Comparison of ENCODE assay signal across 9 cellular contexts in the genomic region with DNA sequence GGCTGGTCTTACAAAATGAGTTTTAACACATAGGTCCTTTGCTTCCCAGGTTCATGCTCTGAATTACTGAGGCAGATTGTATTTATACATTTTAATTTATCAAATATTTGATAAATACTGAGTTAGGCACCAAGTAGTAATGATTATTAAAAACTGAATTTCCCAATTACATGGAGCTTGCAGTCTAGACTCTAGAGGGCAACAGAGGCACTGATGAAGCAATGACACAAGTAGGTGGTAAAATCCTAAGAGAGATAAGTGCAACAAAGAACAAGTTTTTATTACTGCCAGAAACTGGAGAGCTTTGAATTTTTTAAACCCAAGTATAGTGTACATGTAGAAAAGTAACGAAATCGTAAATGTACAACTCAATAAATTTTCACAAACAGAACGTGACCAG.
A peak's percentile ranks its signal among the peaks of the same experiment; 100 is the strongest.
DNase-seq lines count a peak whose midpoint lies in the region; ATAC-seq and TF ChIP-seq lines count a peak whose summit lies in the region.
"Had no signal": no experiment of that assay in that cellular context is flagged by ENCODE, and none has a peak within 500 bp of the region (broad histone marks: within the 10 kb centered on the region; RNA-seq: fewer than 3 reads in every experiment).

No MANE protein-coding gene starts in this region.

- H3K4me3 ChIP-seq in right atrium auricular region = no peak overlapping the region
- H3K4me3 ChIP-seq in suprapubic skin = no peak overlapping the region
- H3K4me3 ChIP-seq: SJSA1 had no signal

- TF ChIP-seq EP300 in suprapubic skin (IDR thresholded peaks at IDR 0.05) = no peak

- H3K4ac ChIP-seq in H9 (ENCODE audit: low read depth, low read length) = no peak overlapping the region

- H3K4me2 ChIP-seq in H9 (ENCODE audit: insufficient read depth, insufficient read length, low read length) = no peak overlapping the region

- no peak overlapping the region for H2BK5ac ChIP-seq in H9 (ENCODE audit: insufficient read length, low read length)

- TF ChIP-seq POLR2A in suprapubic skin (IDR thresholded peaks at IDR 0.05) = no peak

- no peaks in the 10 kb centered on the region for H3K9me3 ChIP-seq in H9 (ENCODE audit: control insufficient read depth, low read depth, low read length)
- no peaks in the 10 kb centered on the region for H3K9me3 ChIP-seq in right atrium auricular region
- H3K9me3 ChIP-seq in suprapubic skin = no peaks in the 10 kb centered on the region
- H3K9me3 ChIP-seq: SJSA1 had no signal

- no peak overlapping the region for H2BK120ac ChIP-seq in H9 (ENCODE audit: low read depth, low read length, poor library complexity, severe bottlenecking)

- H3K56ac ChIP-seq in H9 (ENCODE audit: insufficient read length, low read depth, low read length) = no peak overlapping the region

- H3K4me3 Mint-ChIP-seq in H9 = no peak overlapping the region

- DNase-seq in H9 (no peak), amniotic epithelial cell (ENCODE audit: low read depth) (peak; percentile 11), right atrium auricular region (ENCODE audit: low spot score) (no peak), suprapubic skin (ENCODE audit: low spot score in 2 of 2) (no peak), SW 1271 (lab: John Stamatoyannopoulos, UW) (no peak)

- no peaks in the 10 kb centered on the region for H3K23me2 ChIP-seq in H9 (ENCODE audit: insufficient read length, low read depth, low read length, poor library complexity, severe bottlenecking)

- no peak overlapping the region for H3K9ac ChIP-seq in H9 (ENCODE audit: extremely low read depth, insufficient read length, low read length)

- no peak overlapping the region for H4K8ac ChIP-seq in H9 (replicated peaks; ENCODE audit: insufficient read length, low read depth, low read length)

- no peaks in the 10 kb centered on the region for H3K36me3 ChIP-seq in right atrium auricular region
- H3K36me3 ChIP-seq in suprapubic skin = no peaks in the 10 kb centered on the region
- H3K36me3 ChIP-seq: SJSA1 had no signal

- no peaks in the 10 kb centered on the region; the same call in 1 of the 2 replicates for H3K27me3 Mint-ChIP-seq in H9 (ENCODE audit: low read depth)

- no peaks in the 10 kb centered on the region for H3K79me2 ChIP-seq in H9 (ENCODE audit: insufficient read depth, low read length)

- no peak overlapping the region for H3K18ac ChIP-seq in H9 (ENCODE audit: insufficient read length, low read depth, low read length)

- H4K20me1 ChIP-seq in H9 (ENCODE audit: control insufficient read depth, insufficient read depth, insufficient read length) = no peaks in the 10 kb centered on the region

- H3K4me1 ChIP-seq in H9 (ENCODE audit: insufficient read depth, low read length) = no peaks in the 10 kb centered on the region
- no peaks in the 10 kb centered on the region for H3K4me1 ChIP-seq in right atrium auricular region
- no peaks in the 10 kb centered on the region for H3K4me1 ChIP-seq in suprapubic skin

- no peaks in the 10 kb centered on the region for H3K79me1 ChIP-seq in H9 (ENCODE audit: insufficient read depth, low read depth, low read length, poor library complexity, severe bottlenecking)

- no peak for ATAC-seq in HG02852 (IDR thresholded peaks at IDR 0.05; ENCODE audit: unreplicated experiment)
- no peak for ATAC-seq in HG02870 (IDR thresholded peaks at IDR 0.05; ENCODE audit: unreplicated experiment)
- ATAC-seq in GM21737 (IDR thresholded peaks at IDR 0.05; ENCODE audit: unreplicated experiment) = no peak

- no peaks in the 10 kb centered on the region for H3K36me3 Mint-ChIP-seq in H9 (ENCODE audit: insufficient read depth in 1 of 3, low read depth in 3 of 3)

- H3T11ph ChIP-seq in H9 (ENCODE audit: low read length) = no peak overlapping the region

- no peaks in the 10 kb centered on the region for H3K4me1 Mint-ChIP-seq in H9

- H2BK15ac ChIP-seq in H9 (ENCODE audit: low read depth, low read length) = no peak overlapping the region

- H2BK12ac ChIP-seq in H9 (ENCODE audit: insufficient read length, low read depth, low read length) = no peak overlapping the region

- H3K9me3 Mint-ChIP-seq in H9 = no peaks in the 10 kb centered on the region

- H2AFZ ChIP-seq in H9 (ENCODE audit: low read length) = no peak overlapping the region

- H3K14ac ChIP-seq in H9 (ENCODE audit: insufficient read depth, low read length) = no peak overlapping the region

- H2BK20ac ChIP-seq in H9 (ENCODE audit: low read depth, low read length, poor library complexity, severe bottlenecking) = no peak overlapping the region

- TF ChIP-seq CTCF in H9 (conservative IDR thresholded peaks at IDR 0.05) (peak; percentile 65), right atrium auricular region (IDR thresholded peaks at IDR 0.05) (peak; percentile 32 to 71), suprapubic skin (IDR thresholded peaks at IDR 0.05) (peak; percentile 20 to 30)

- H2AK5ac ChIP-seq in H9 (ENCODE audit: insufficient read length, low read length) = no peak overlapping the region

- H3K27ac Mint-ChIP-seq in H9 = no peak overlapping the region

- H3K27me3 ChIP-seq in H9 (ENCODE audit: insufficient read depth, low read length) (no peaks in the 10 kb centered on the region; the same call in 1 of the 2 replicates), right atrium auricular region (no peaks in the 10 kb centered on the region), suprapubic skin (no peaks in the 10 kb centered on the region)
- H3K27me3 ChIP-seq: SJSA1 had no signal

- WGBS in H9 (ENCODE audit: extremely low coverage, insufficient read length, low lambda C conversion rate) = no CpG with 5 or more reads among the region's 3 CpGs
- 79% methylated on average over 3 of the region's 3 CpGs for WGBS in suprapubic skin

- no peak overlapping the region for H4K91ac ChIP-seq in H9 (ENCODE audit: insufficient read length, low read depth, low read length)

- no peak overlapping the region for H3K23ac ChIP-seq in H9 (ENCODE audit: insufficient read length, low read depth, low read length)

- H3K27ac ChIP-seq in H9 (ENCODE audit: insufficient read length, low read depth, low read length) (no peak overlapping the region), right atrium auricular region (no peak overlapping the region), suprapubic skin (no peak overlapping the region)
- H3K27ac ChIP-seq: SJSA1 had no signal

- no peak overlapping the region for H4K5ac ChIP-seq in H9 (ENCODE audit: insufficient read length, low read depth, low read length)
